ENCODE assay signal across 10 cellular contexts in genomic region chr1:8456306-8456912, GRCh38.
DNase-seq lines count a peak whose midpoint lies in the region; ATAC-seq, FAIRE-seq and TF ChIP-seq lines count a peak whose summit lies in the region.
"Had no signal": no experiment of that assay in that cellular context is flagged by ENCODE, and none has a peak within 500 bp of the region (broad histone marks: within the 10 kb centered on the region; RNA-seq: fewer than 3 reads in every experiment).

No MANE protein-coding gene starts in this region.

- TF ChIP-seq POLR2A in GM12891 (IDR thresholded peaks at IDR 0.05; ENCODE audit: low read depth, low read length): no peak

- peaks cover 9% of the 10 kb centered on the region for H3K36me3 Mint-ChIP-seq in stimulated activated memory B cell treated with anti-CD40 and anti-IgM and Interleukin-4, amounts not matched to agents 10 μg/mL and 1 μg/mL and 100 μg/mL, for 72 hours

- H3K9me3 Mint-ChIP-seq in stimulated activated memory B cell treated with anti-CD40 and anti-IgM and Interleukin-4, amounts not matched to agents 10 μg/mL and 1 μg/mL and 100 μg/mL, for 72 hours: no peaks in the 10 kb centered on the region

- H3K27ac Mint-ChIP-seq in stimulated activated memory B cell treated with anti-CD40 and anti-IgM and Interleukin-4, amounts not matched to agents 10 μg/mL and 1 μg/mL and 100 μg/mL, for 72 hours: peak overlapping the region; percentile 29

- H3K4me1 ChIP-seq in HUES6 (ENCODE audit: control insufficient read depth, insufficient read depth, low read length): peaks cover 46% of the 10 kb centered on the region

- TF ChIP-seq CTCF in bronchial epithelial cell (IDR thresholded peaks at IDR 0.05; ENCODE audit: insufficient read depth, low read length, severe bottlenecking) (no peak), GM10266 (IDR thresholded peaks at IDR 0.05; ENCODE audit: control insufficient read depth, insufficient read depth, low read depth, missing control alignments) (no peak)

- H3K36me3 ChIP-seq in HUES6 (ENCODE audit: control insufficient read depth, insufficient read depth, low read length) (no peaks in the 10 kb centered on the region), bronchial epithelial cell (ENCODE audit: control insufficient read depth, insufficient read depth, low read length) (peaks cover 2% of the 10 kb centered on the region)

- H3K27me3 ChIP-seq in HUES6 (ENCODE audit: control insufficient read depth, insufficient read depth, low read length) (no peaks in the 10 kb centered on the region), bronchial epithelial cell (ENCODE audit: control insufficient read depth, insufficient read depth, low read length) (no peaks in the 10 kb centered on the region)

- FAIRE-seq in bronchial epithelial cell (lab: Jason Lieb, UNC) (no peak), GM12891 (lab: Jason Lieb, UNC) (no peak)

- no peaks in the 10 kb centered on the region for H3K27me3 Mint-ChIP-seq in stimulated activated memory B cell treated with anti-CD40 and anti-IgM and Interleukin-4, amounts not matched to agents 10 μg/mL and 1 μg/mL and 100 μg/mL, for 72 hours

- H3K27ac ChIP-seq in HUES6 (ENCODE audit: low read depth, low read length): peak overlapping the region; percentile 30; the same call in 1 of the 2 replicates

- ATAC-seq in stimulated activated memory B cell treated with anti-CD40 and anti-IgM and Interleukin-4, amounts not matched to agents 10 μg/mL and 1 μg/mL and 100 μg/mL, for 72 hours: no peak
- no peak for ATAC-seq in GM18861 (IDR thresholded peaks at IDR 0.05; ENCODE audit: unreplicated experiment)
- no peak for ATAC-seq in HG03095 (IDR thresholded peaks at IDR 0.05; ENCODE audit: unreplicated experiment)

- peaks cover 28% of the 10 kb centered on the region for H3K4me1 Mint-ChIP-seq in stimulated activated memory B cell treated with anti-CD40 and anti-IgM and Interleukin-4, amounts not matched to agents 10 μg/mL and 1 μg/mL and 100 μg/mL, for 72 hours

- DNase-seq in bronchial epithelial cell (ENCODE audit: low read depth): peak; percentile 64
- DNase-seq in inferior parietal cortex (ENCODE audit: extremely low spot score): peak; percentile 20
- DNase-seq in GM12891 (ENCODE audit: insufficient read length, low spot score): no peak
- DNase-seq in GM10266 (ENCODE audit: extremely low spot score): no peak
- DNase-seq: cortex of kidney, NCI-H2029 had no signal

- H3K9ac ChIP-seq in HUES6 (ENCODE audit: low read length): no peak overlapping the region

- H3K9me3 ChIP-seq in HUES6 (ENCODE audit: control insufficient read depth, insufficient read depth, low read depth, low read length): no peaks in the 10 kb centered on the region

- H3K4me3 Mint-ChIP-seq in stimulated activated memory B cell treated with anti-CD40 and anti-IgM and Interleukin-4, amounts not matched to agents 10 μg/mL and 1 μg/mL and 100 μg/mL, for 72 hours: no peak overlapping the region

- H3K4me3 ChIP-seq in HUES6 (ENCODE audit: low read depth, low read length) (no peak overlapping the region), bronchial epithelial cell (ENCODE audit: low read depth, low read length) (no peak overlapping the region)

TF ChIP-seq in GM12891, 5 proteins besides CTCF, POLR2A, EP300 and RAD21:
- TF ChIP-seq POU2F2 (IDR thresholded peaks at IDR 0.05; ENCODE audit: low read depth, low read length) (no peak), TAF1 (IDR thresholded peaks at IDR 0.05; ENCODE audit: low read depth, low read length) (no peak), SPI1 (IDR thresholded peaks at IDR 0.05; ENCODE audit: low read depth, low read length) (no peak), PAX5 (IDR thresholded peaks at IDR 0.05; ENCODE audit: insufficient read depth, low read length, severe bottlenecking) (no peak), POLR2AphosphoS5 (IDR thresholded peaks at IDR 0.05; ENCODE audit: low read depth, low read length) (no peak)

Comparison
In these comparisons a context has a peak if more than half of its experiments do, and no peak if none do; other contexts are left out.
1. DNase-seq: peak in bronchial epithelial cell (single experiment) and inferior parietal cortex (single experiment); none in GM12891 (single experiment) and GM10266 (single experiment).